In the genomic region with DNA sequence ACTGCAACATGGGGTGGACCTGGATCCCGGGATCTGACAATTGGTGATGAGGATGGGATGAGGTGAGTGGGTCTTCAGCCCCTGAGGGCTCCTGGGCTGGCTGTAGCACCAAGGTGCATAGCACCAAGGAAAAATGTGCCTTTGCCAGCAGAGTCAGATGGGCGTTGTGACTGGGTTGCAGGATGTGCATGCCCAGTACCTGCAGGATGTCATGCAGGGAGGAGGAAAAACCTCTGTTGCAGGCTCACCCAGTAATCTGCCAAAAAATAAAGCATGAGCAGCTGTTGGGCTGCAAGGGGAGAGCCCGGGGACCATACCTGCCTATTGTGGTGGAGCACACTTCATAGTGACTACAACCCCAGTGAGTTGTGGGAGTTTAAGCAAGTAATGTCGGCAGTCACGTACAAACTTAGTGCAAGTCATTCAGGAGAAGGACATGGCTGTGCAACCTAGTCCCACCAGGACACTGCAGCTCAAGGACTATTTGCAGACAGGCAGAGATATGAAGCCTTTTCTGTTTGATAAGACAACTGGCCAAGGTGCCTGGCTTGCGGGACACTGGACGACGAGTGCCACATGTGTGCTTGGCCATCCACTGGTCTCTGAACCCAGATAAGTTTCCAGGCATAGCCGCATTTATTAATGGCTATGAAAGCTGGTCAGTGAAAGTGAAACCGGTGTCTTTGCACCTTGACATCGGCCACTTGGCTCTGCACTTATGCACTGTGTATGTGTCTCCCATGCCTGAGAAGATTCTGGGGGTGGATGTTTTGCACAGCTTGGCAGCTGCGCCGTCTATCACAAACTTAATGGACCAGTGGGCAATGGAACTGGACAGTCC, we compare ENCODE assay signal across 18 cellular contexts.
A peak's percentile ranks its signal among the peaks of the same experiment; 100 is the strongest.
DNase-seq lines count a peak whose midpoint lies in the region; ATAC-seq, FAIRE-seq and TF ChIP-seq lines count a peak whose summit lies in the region.
"Had no signal": no experiment of that assay in that cellular context is flagged by ENCODE, and none has a peak within 500 bp of the region (broad histone marks: within the 10 kb centered on the region; RNA-seq: fewer than 3 reads in every experiment).

No MANE protein-coding gene starts in this region.

- CTCF ChIA-PET in A549 (lab: Yijun Ruan, JAX) = no interaction called here

- intact Hi-C loops in mucosa of descending colon (cut with DNase I, micrococcal nuclease) = no loop called here

- TF ChIP-seq POLR2A in A549 (IDR thresholded peaks at IDR 0.05; ENCODE audit: low read length) = no peak

- peaks cover 8% of the 10 kb centered on the region for H3K9me3 Mint-ChIP-seq in stimulated activated effector memory CD8-positive, alpha-beta T cell treated with anti-CD3 and anti-CD28 coated beads, Interleukin-12 subunit alpha, Interleukin-12 subunit beta, amount 100 ng/mL, for 72 hours

- no peak for TF ChIP-seq EP300 in A549 (IDR thresholded peaks at IDR 0.05)

- TF ChIP-seq CTCF in A549 (IDR thresholded peaks at IDR 0.05) = no peak
- TF ChIP-seq CTCF in mucosa of descending colon (IDR thresholded peaks at IDR 0.05) = no peak

- 70% methylated on average over 13 of the region's 13 CpGs for whole genome bisulfite sequencing in A549 (ENCODE audit: missing lambda C conversion rate)

- no peak for ATAC-seq in A549
- peak; percentile 6 for ATAC-seq in mucosa of descending colon
- peak; percentile 8 for ATAC-seq in stimulated activated effector memory CD8-positive, alpha-beta T cell treated with anti-CD3 and anti-CD28 coated beads, Interleukin-12 subunit alpha, Interleukin-12 subunit beta, amount 100 ng/mL, for 72 hours
- no peak for ATAC-seq in GM21528 (IDR thresholded peaks at IDR 0.05; ENCODE audit: low FRiP score, unreplicated experiment)

- H3K36me3 Mint-ChIP-seq in stimulated activated effector memory CD8-positive, alpha-beta T cell treated with anti-CD3 and anti-CD28 coated beads, Interleukin-12 subunit alpha, Interleukin-12 subunit beta, amount 100 ng/mL, for 72 hours = no peaks in the 10 kb centered on the region
- H3K36me3 Mint-ChIP-seq: CD4-positive, CD25-positive, alpha-beta regulatory T cell had no signal

- POLR2A ChIA-PET in A549 (lab: Yijun Ruan, JAX) = no interaction called here

- no peaks in the 10 kb centered on the region for H3K36me3 ChIP-seq in mucosa of descending colon (ENCODE audit: low read depth)
- H3K36me3 ChIP-seq: BLaER1 treated with 17β-estradiol and CSF1 and Interleukin-3, amounts not matched to agents 10 nM and 100 nM had no signal

- no peak overlapping the region for H3K4me3 Mint-ChIP-seq in stimulated activated effector memory CD8-positive, alpha-beta T cell treated with anti-CD3 and anti-CD28 coated beads, Interleukin-12 subunit alpha, Interleukin-12 subunit beta, amount 100 ng/mL, for 72 hours
- H3K4me3 Mint-ChIP-seq: HFFc6 had no signal

- no peak overlapping the region for H3K27ac ChIP-seq in A549
- H3K27ac ChIP-seq: BLaER1 treated with 17β-estradiol and CSF1 and Interleukin-3, amounts not matched to agents 10 nM and 100 nM had no signal

- H3K9me3 ChIP-seq in A549 (no peaks in the 10 kb centered on the region), mucosa of descending colon (no peaks in the 10 kb centered on the region)
- H3K9me3 ChIP-seq: BLaER1 treated with 17β-estradiol and CSF1 and Interleukin-3, amounts not matched to agents 10 nM and 100 nM had no signal

- TF ChIP-seq RAD21 in A549 (conservative IDR thresholded peaks at IDR 0.05 in 1 of 2, IDR thresholded peaks at IDR 0.05 in 1 of 2) = no peak

- H3K4me1 ChIP-seq in A549 (no peaks in the 10 kb centered on the region), mucosa of descending colon (ENCODE audit: low read depth) (peaks cover 3% of the 10 kb centered on the region)

- H3K4me1 Mint-ChIP-seq in stimulated activated effector memory CD8-positive, alpha-beta T cell treated with anti-CD3 and anti-CD28 coated beads, Interleukin-12 subunit alpha, Interleukin-12 subunit beta, amount 100 ng/mL, for 72 hours = no peaks in the 10 kb centered on the region
- H3K4me1 Mint-ChIP-seq: CD4-positive, CD25-positive, alpha-beta regulatory T cell had no signal

- H3K27ac Mint-ChIP-seq in stimulated activated effector memory CD8-positive, alpha-beta T cell treated with anti-CD3 and anti-CD28 coated beads, Interleukin-12 subunit alpha, Interleukin-12 subunit beta, amount 100 ng/mL, for 72 hours = no peak overlapping the region
- H3K27ac Mint-ChIP-seq: CD4-positive, CD25-positive, alpha-beta regulatory T cell; HFFc6 had no signal

- H3K4me3 ChIP-seq in A549 (no peak overlapping the region), mucosa of descending colon (no peak overlapping the region)
- H3K4me3 ChIP-seq: BLaER1 treated with 17β-estradiol and CSF1 and Interleukin-3, amounts not matched to agents 10 nM and 100 nM had no signal

- FAIRE-seq in A549 (lab: Jason Lieb, UNC) = no peak
- FAIRE-seq: G401.6, GM19239 had no signal

- DNase-seq in A549 (ENCODE audit: low read depth in 1 of 2, low spot score in 1 of 2) (no peak), left kidney (ENCODE audit: low read depth, low spot score) (peak; percentile 8), mucosa of descending colon (no peak), NCI-H510A (lab: John Stamatoyannopoulos, UW) (no peak), GF-D8 (lab: John Stamatoyannopoulos, UW) (no peak)
- no peak for DNase-seq in stimulated activated effector memory CD8-positive, alpha-beta T cell treated with anti-CD3 and anti-CD28 coated beads, Interleukin-12 subunit alpha, Interleukin-12 subunit beta, amount 100 ng/mL, for 72 hours (ENCODE audit: low spot score in 2 of 2)
- DNase-seq: 8988T; ACHN; CD4-positive, CD25-positive, alpha-beta regulatory T cell; DMS 273 treated with DMSO at 0.1 percent for 48 hours; DMS79 treated with DMSO at 0.1 percent for 48 hours; EL; HCEC 1CT; HFFc6 had no signal

- H3K4me2 ChIP-seq in A549 = no peak overlapping the region
- H3K4me2 ChIP-seq: BLaER1 treated with 17β-estradiol and CSF1 and Interleukin-3, amounts not matched to agents 10 nM and 100 nM had no signal

TF ChIP-seq in A549, 52 proteins besides CTCF, POLR2A, EP300 and RAD21:
- TF ChIP-seq ZFP36 (IDR thresholded peaks at IDR 0.05; ENCODE audit: borderline replicate concordance, partially characterized antibody) = no peak
- 0 out of 2 replicates have a peak, but pooled peaks have one; percentile 11 for TF ChIP-seq NFE2L2 (conservative IDR thresholded peaks at IDR 0.05; ENCODE audit: low read length)

Comparison
In these comparisons a context has a peak if more than half of its experiments do, and no peak if none do; other contexts are left out.
1. ATAC-seq: peak in mucosa of descending colon (single experiment) and stimulated activated effector memory CD8-positive, alpha-beta T cell treated with anti-CD3 and anti-CD28 coated beads, Interleukin-12 subunit alpha, Interleukin-12 subunit beta, amount 100 ng/mL, for 72 hours (single experiment); none in A549 (0 of 2) and GM21528 (single experiment).